In genomic region chr12:65592416-65592815, GRCh38 we compare ENCODE assay signal across 28 cellular contexts.
DNase-seq lines count a peak whose midpoint lies in the region; ATAC-seq and TF ChIP-seq lines count a peak whose summit lies in the region.
"Had no signal": no experiment of that assay in that cellular context is flagged by ENCODE, and none has a peak within 500 bp of the region (broad histone marks: within the 10 kb centered on the region; RNA-seq: fewer than 3 reads in every experiment).

No MANE protein-coding gene starts in this region.

- no peak overlapping the region for H2BK5ac ChIP-seq in neuronal stem cell (ENCODE audit: low read length)

- 61% methylated on average over 3 of the region's 3 CpGs for WGBS in SK-N-SH (ENCODE audit: low lambda C conversion rate)
- WGBS in neuronal stem cell (ENCODE audit: extremely low coverage in 2 of 2, insufficient read length in 2 of 2, insufficient replicate concordance in 1 of 2), 2 donors, result no CpG with 5 or more reads among the region's 3 CpGs
- WGBS in right cardiac atrium, result 94% methylated on average over 3 of the region's 3 CpGs

- H2BK120ac ChIP-seq in neuronal stem cell (ENCODE audit: low read depth, low read length), result no peak overlapping the region

- no peak overlapping the region for H2BK12ac ChIP-seq in neuronal stem cell (ENCODE audit: low read length)

- CTCF ChIA-PET in SK-N-SH (lab: Yijun Ruan, JAX), result no interaction called here

- TF ChIP-seq CTCF in SK-N-SH (IDR thresholded peaks at IDR 0.05) (no peak), fibroblast of villous mesenchyme (IDR thresholded peaks at IDR 0.05; ENCODE audit: insufficient read depth, low read depth, low read length) (no peak)

- H3K4me1 ChIP-seq in SK-N-SH (ENCODE audit: control insufficient read depth in 1 of 2, insufficient read depth in 2 of 2, low read depth in 1 of 2, low read length in 1 of 2), result peaks cover 0 to 47% of the 10 kb centered on the region in 2 experiments; a peak in 3 of 4 replicates
- peaks cover 2 to 9% of the 10 kb centered on the region in 2 donors for H3K4me1 ChIP-seq in neuronal stem cell (ENCODE audit: control insufficient read depth in 2 of 2, insufficient read depth in 1 of 2, low read depth in 1 of 2, low read length in 2 of 2)
- H3K4me1 ChIP-seq in right cardiac atrium (ENCODE audit: control insufficient read depth, insufficient read depth, low read length), result no peaks in the 10 kb centered on the region
- H3K4me1 ChIP-seq: Caco-2 had no signal

- no peak overlapping the region for H4K8ac ChIP-seq in neuronal stem cell (ENCODE audit: low read depth, low read length)

- H3K4me2 ChIP-seq in SK-N-SH, result no peak overlapping the region
- H3K4me2 ChIP-seq in neuronal stem cell (ENCODE audit: insufficient read depth, low read length, poor library complexity, severe bottlenecking), result no peak overlapping the region

- intact Hi-C loops in right cardiac atrium (cut with DNase I), result no loop called here

- no peak overlapping the region for H3K14ac ChIP-seq in neuronal stem cell (ENCODE audit: low read length)

- no peak overlapping the region for H2BK15ac ChIP-seq in neuronal stem cell (ENCODE audit: low read length)

- no peak overlapping the region for H3K4me3 ChIP-seq in SK-N-SH (ENCODE audit: low read depth in 2 of 2, low read length in 1 of 2)
- H3K4me3 ChIP-seq in fibroblast of villous mesenchyme (ENCODE audit: low read depth, low read length), result no peak overlapping the region
- no peak overlapping the region for H3K4me3 ChIP-seq in neuronal stem cell (ENCODE audit: low read length in 2 of 2)
- no peak overlapping the region for H3K4me3 ChIP-seq in right cardiac atrium (ENCODE audit: low read length)
- H3K4me3 ChIP-seq: K562, SJCRH30 had no signal

- no peak overlapping the region for H3K18ac ChIP-seq in neuronal stem cell (ENCODE audit: low read length)

- ATAC-seq in SK-N-SH treated with all-trans-retinoic acid at 6 μM for 48 hours (no peak), right cardiac atrium (no peak), HG03565 (IDR thresholded peaks at IDR 0.05; ENCODE audit: unreplicated experiment) (no peak)
- ATAC-seq: CD8-positive, alpha-beta T cell; HepG2; K562 had no signal

- no peaks in the 10 kb centered on the region for H3K79me1 ChIP-seq in neuronal stem cell (ENCODE audit: low read depth, low read length)

- DNase-seq in SK-N-SH (no peak), fibroblast of villous mesenchyme (ENCODE audit: low read depth) (peak; percentile 63), neuronal stem cell (ENCODE audit: low spot score) (no peak), right cardiac atrium (no peak), NCI-H524 treated with DMSO at 0.1 percent for 48 hours (lab: John Stamatoyannopoulos, UW) (no peak)
- DNase-seq: Caco-2; CD8-positive, alpha-beta T cell; DMS 273 treated with DMSO at 0.1 percent for 48 hours; DMS79; EL; GF-D8; Kasumi-1; MV-4-11; NCI-H1105; NCI-H146; NCI-H2029; NCI-H446; NCI-H526; NCI-H82; NK-92 treated with Interleukin-12 subunit alpha and Interleukin-12 subunit beta, amount 100 ng/mL, for 24 hours; PC-3; SJCRH30 had no signal

- H3F3A ChIP-seq in SK-N-SH (replicated peaks; ENCODE audit: insufficient read depth), result peaks cover 24% of the 10 kb centered on the region

- no peak overlapping the region for H3K9ac ChIP-seq in SK-N-SH
- H3K9ac ChIP-seq in neuronal stem cell (ENCODE audit: low read depth, low read length, poor library complexity), result no peak overlapping the region

- no peaks in the 10 kb centered on the region for H3K9me2 ChIP-seq in SK-N-SH

- no peak overlapping the region for H2AK5ac ChIP-seq in neuronal stem cell (ENCODE audit: low read depth, low read length)

- H3K27me3 ChIP-seq in SK-N-SH (ENCODE audit: insufficient read depth) (no peaks in the 10 kb centered on the region), neuronal stem cell (ENCODE audit: control insufficient read depth in 3 of 3, insufficient read depth in 3 of 3, low read depth in 1 of 3, low read length in 3 of 3) (no peaks in the 10 kb centered on the region), right cardiac atrium (ENCODE audit: control insufficient read depth, insufficient read depth) (no peaks in the 10 kb centered on the region)
- H3K27me3 ChIP-seq: SJCRH30 had no signal

- no peaks in the 10 kb centered on the region for H3K36me3 ChIP-seq in SK-N-SH (replicated peaks in 1 of 2; ENCODE audit: control insufficient read depth in 1 of 2, insufficient read depth in 2 of 2, low read length in 1 of 2)
- no peaks in the 10 kb centered on the region for H3K36me3 ChIP-seq in neuronal stem cell (replicated peaks in 1 of 2; ENCODE audit: control insufficient read depth in 2 of 2, insufficient read depth in 2 of 2, low read length in 2 of 2)
- H3K36me3 ChIP-seq: SJCRH30 had no signal

- H4K91ac ChIP-seq in neuronal stem cell (ENCODE audit: low read depth, low read length, poor library complexity), result no peak overlapping the region

- H3K9me3 ChIP-seq in SK-N-SH, result no peaks in the 10 kb centered on the region
- H3K9me3 ChIP-seq in neuronal stem cell (replicated peaks in 1 of 2; ENCODE audit: control insufficient read depth in 2 of 2, insufficient read depth in 1 of 2, low read depth in 1 of 2, low read length in 2 of 2), result no peaks in the 10 kb centered on the region
- H3K9me3 ChIP-seq in right cardiac atrium (ENCODE audit: control insufficient read depth, low read length), result no peaks in the 10 kb centered on the region
- H3K9me3 ChIP-seq: Caco-2, SJCRH30 had no signal

- TF ChIP-seq RAD21 in SK-N-SH (IDR thresholded peaks at IDR 0.05; ENCODE audit: low read length), result no peak

- peak overlapping the region; percentile 60 to 72; a peak in 2 of 4 replicates for H3K27ac ChIP-seq in SK-N-SH (ENCODE audit: low read depth in 2 of 2, low read length in 1 of 2)
- H3K27ac ChIP-seq in neuronal stem cell (replicated peaks; ENCODE audit: low read length), result no peak overlapping the region
- H3K27ac ChIP-seq in right cardiac atrium (ENCODE audit: low read length), result no peak overlapping the region
- H3K27ac ChIP-seq: 22Rv1, C4-2B, SJCRH30 had no signal

- no peak overlapping the region for H3K23ac ChIP-seq in neuronal stem cell (ENCODE audit: low read depth, low read length, poor library complexity)

- no peaks in the 10 kb centered on the region for H4K20me1 ChIP-seq in SK-N-SH (ENCODE audit: insufficient read depth)

- TF ChIP-seq EP300 in SK-N-SH (IDR thresholded peaks at IDR 0.05; ENCODE audit: borderline replicate concordance in 1 of 2, low read depth in 1 of 2, low read length in 1 of 2), result no peak

- H3K4ac ChIP-seq in neuronal stem cell (ENCODE audit: low read length), result no peak overlapping the region

- H3K79me2 ChIP-seq in SK-N-SH (ENCODE audit: insufficient read depth), result peaks cover 19% of the 10 kb centered on the region; the same call in 1 of the 2 replicates

- POLR2A ChIA-PET in SK-N-SH (lab: Yijun Ruan, JAX), result no interaction called here

- H2AFZ ChIP-seq in SK-N-SH (ENCODE audit: low read depth) (no peak overlapping the region), neuronal stem cell (ENCODE audit: low read length) (peak overlapping the region; percentile 3)

TF ChIP-seq in SK-N-SH, 30 proteins besides CTCF, POLR2A, EP300 and RAD21 (continues in another document):
- no peak for TF ChIP-seq FOXJ3 (CRISPR knock-in tag; IDR thresholded peaks at IDR 0.05)
- no peak for TF ChIP-seq USF2 (IDR thresholded peaks at IDR 0.05; ENCODE audit: borderline replicate concordance, low read depth, low read length)
- no peak for TF ChIP-seq GATA2 (CRISPR knock-in tag; IDR thresholded peaks at IDR 0.05)
- TF ChIP-seq RXRA (IDR thresholded peaks at IDR 0.05; ENCODE audit: borderline replicate concordance, low read depth), result no peak
- no peak for TF ChIP-seq MAX (IDR thresholded peaks at IDR 0.05; ENCODE audit: low read depth)
- no peak for TF ChIP-seq RCOR1 (IDR thresholded peaks at IDR 0.05; ENCODE audit: low read length)
- no peak for TF ChIP-seq TCF12 (IDR thresholded peaks at IDR 0.05)
- TF ChIP-seq RFX5 (IDR thresholded peaks at IDR 0.05; ENCODE audit: low read length), result no peak
- no peak for TF ChIP-seq FOXM1 (IDR thresholded peaks at IDR 0.05; ENCODE audit: low read depth)
- no peak for TF ChIP-seq CHD2 (IDR thresholded peaks at IDR 0.05; ENCODE audit: low read length, partially characterized antibody)

TF ChIP-seq in SK-N-SH treated with all-trans-retinoic acid at 6 μM for 48 hours, 23 proteins besides CTCF, POLR2A, EP300 and RAD21 (continues in another document):
- TF ChIP-seq ZNF70 (CRISPR knock-in tag; IDR thresholded peaks at IDR 0.05) (no peak), TSHZ2 (CRISPR knock-in tag; IDR thresholded peaks at IDR 0.05) (no peak), ZFP3 (CRISPR knock-in tag; IDR thresholded peaks at IDR 0.05) (no peak), SNAI2 (CRISPR knock-in tag; IDR thresholded peaks at IDR 0.05) (no peak), RARB (CRISPR knock-in tag; IDR thresholded peaks at IDR 0.05) (no peak), ZNF565 (CRISPR knock-in tag; conservative IDR thresholded peaks at IDR 0.05; ENCODE audit: low read depth) (no peak), CSDC2 (CRISPR knock-in tag; IDR thresholded peaks at IDR 0.05) (no peak), GLIS3 (CRISPR knock-in tag; IDR thresholded peaks at IDR 0.05) (no peak)

Comparison
In these comparisons a context has a peak if more than half of its experiments do, and no peak if none do; other contexts are left out.
1. H3K27ac ChIP-seq: peak in SK-N-SH (2 of 2); none in neuronal stem cell (single experiment) and right cardiac atrium (single experiment).